21 cellular contexts compared by ENCODE assay signal in genomic region chr9:89811896-89812450, GRCh38.
A peak's percentile ranks its signal among the peaks of the same experiment; 100 is the strongest.
DNase-seq lines count a peak whose midpoint lies in the region; ATAC-seq and TF ChIP-seq lines count a peak whose summit lies in the region.
"Had no signal": no experiment of that assay in that cellular context is flagged by ENCODE, and none has a peak within 500 bp of the region (broad histone marks: within the 10 kb centered on the region; RNA-seq: fewer than 3 reads in every experiment).

No MANE protein-coding gene starts in this region.

- H3K27me3 Mint-ChIP-seq in dendritic cell treated with granulocyte-macrophage colony-stimulating factor and Interleukin-4, amounts not matched to agents 40 ng/mL and 50 ng/mL, for 4 days: peaks cover 42% of the 10 kb centered on the region
- no peaks in the 10 kb centered on the region for H3K27me3 Mint-ChIP-seq in osteocyte (ENCODE audit: unreplicated experiment)
- peaks cover 21% of the 10 kb centered on the region for H3K27me3 Mint-ChIP-seq in activated T-helper 2 cell treated with anti-CD3 and anti-CD28 coated beads, Interferon-gamma antibody, Interleukin-2, Interleukin-4, amounts not matched to agents 10 μg/mL and 5 μg/mL and 100 μg/mL, durations not matched to agents 14 hours and 24 hours and 36 hours (ENCODE audit: low read depth)
- H3K27me3 Mint-ChIP-seq: B cell had no signal

- ATAC-seq in left cardiac atrium (no peak), HG03521 (IDR thresholded peaks at IDR 0.05; ENCODE audit: unreplicated experiment) (no peak)
- ATAC-seq: A549; CD8-positive, alpha-beta T cell had no signal

- no peak overlapping the region for H3K4me3 Mint-ChIP-seq in dendritic cell treated with granulocyte-macrophage colony-stimulating factor and Interleukin-4, amounts not matched to agents 40 ng/mL and 50 ng/mL, for 4 days
- H3K4me3 Mint-ChIP-seq in osteocyte (ENCODE audit: unreplicated experiment): no peak overlapping the region
- H3K4me3 Mint-ChIP-seq in activated T-helper 2 cell treated with anti-CD3 and anti-CD28 coated beads, Interferon-gamma antibody, Interleukin-2, Interleukin-4, amounts not matched to agents 10 μg/mL and 5 μg/mL and 100 μg/mL, durations not matched to agents 14 hours and 24 hours and 36 hours (ENCODE audit: low read depth): no peak overlapping the region
- H3K4me3 Mint-ChIP-seq: B cell; CD8-positive, alpha-beta T cell had no signal

- DNase-seq in cardiac septum (ENCODE audit: low spot score) (peak; percentile 29), left cardiac atrium (no peak), osteocyte (ENCODE audit: extremely low spot score, unreplicated experiment) (peak; percentile 73), pons (ENCODE audit: low spot score) (no peak)
- no peak for DNase-seq in activated T-helper 2 cell treated with anti-CD3 and anti-CD28 coated beads, Interferon-gamma antibody, Interleukin-2, Interleukin-4, amounts not matched to agents 10 μg/mL and 5 μg/mL and 100 μg/mL, durations not matched to agents 14 hours and 24 hours and 36 hours (ENCODE audit: low spot score)
- DNase-seq: Caco-2, EL, GDM1, Karpas-422, NCI-H1092 treated with DMSO at 0.1 percent for 48 hours, NCI-H1436 treated with DMSO at 0.1 percent for 48 hours, NCI-H2029, NCI-H446, NCI-H524 treated with DMSO at 0.1 percent for 48 hours, NCI-H774, SIG-M5 had no signal

- peak overlapping the region; percentile 30 for H3K27ac Mint-ChIP-seq in dendritic cell treated with granulocyte-macrophage colony-stimulating factor and Interleukin-4, amounts not matched to agents 40 ng/mL and 50 ng/mL, for 4 days
- H3K27ac Mint-ChIP-seq in osteocyte (ENCODE audit: unreplicated experiment): no peak overlapping the region
- no peak overlapping the region for H3K27ac Mint-ChIP-seq in activated T-helper 2 cell treated with anti-CD3 and anti-CD28 coated beads, Interferon-gamma antibody, Interleukin-2, Interleukin-4, amounts not matched to agents 10 μg/mL and 5 μg/mL and 100 μg/mL, durations not matched to agents 14 hours and 24 hours and 36 hours
- H3K27ac Mint-ChIP-seq: B cell; CD8-positive, alpha-beta T cell had no signal

- H3K36me3 Mint-ChIP-seq in dendritic cell treated with granulocyte-macrophage colony-stimulating factor and Interleukin-4, amounts not matched to agents 40 ng/mL and 50 ng/mL, for 4 days (ENCODE audit: low read depth): no peaks in the 10 kb centered on the region
- no peaks in the 10 kb centered on the region for H3K36me3 Mint-ChIP-seq in osteocyte (ENCODE audit: unreplicated experiment)
- H3K36me3 Mint-ChIP-seq in activated T-helper 2 cell treated with anti-CD3 and anti-CD28 coated beads, Interferon-gamma antibody, Interleukin-2, Interleukin-4, amounts not matched to agents 10 μg/mL and 5 μg/mL and 100 μg/mL, durations not matched to agents 14 hours and 24 hours and 36 hours (ENCODE audit: low read depth): no peaks in the 10 kb centered on the region
- H3K36me3 Mint-ChIP-seq: CD8-positive, alpha-beta T cell had no signal

- peaks cover 41% of the 10 kb centered on the region for H3K4me1 Mint-ChIP-seq in dendritic cell treated with granulocyte-macrophage colony-stimulating factor and Interleukin-4, amounts not matched to agents 40 ng/mL and 50 ng/mL, for 4 days (ENCODE audit: low read depth)
- peaks cover 44% of the 10 kb centered on the region for H3K4me1 Mint-ChIP-seq in osteocyte (ENCODE audit: unreplicated experiment)
- peaks cover 32% of the 10 kb centered on the region for H3K4me1 Mint-ChIP-seq in activated T-helper 2 cell treated with anti-CD3 and anti-CD28 coated beads, Interferon-gamma antibody, Interleukin-2, Interleukin-4, amounts not matched to agents 10 μg/mL and 5 μg/mL and 100 μg/mL, durations not matched to agents 14 hours and 24 hours and 36 hours (ENCODE audit: low read depth)

- TF ChIP-seq CTCF in osteocyte (IDR thresholded peaks at IDR 0.05): no peak

- intact Hi-C loops in cardiac septum (cut with DNase I) (no loop called here), left cardiac atrium (cut with DNase I) (loop anchor here in 1 of 2 donors (10.0 kb wide), 1 partner anchor 207 kb away; the partner anchor contains the start of gene GADD45G)
- intact Hi-C loops in dendritic cell treated with granulocyte-macrophage colony-stimulating factor and Interleukin-4, amounts not matched to agents 40 ng/mL and 50 ng/mL, for 4 days (cut with micrococcal nuclease): loop anchor here (10.0 kb wide), 1 partner anchor 147 kb away; no protein-coding TSS in a partner anchor
- intact Hi-C loops in activated T-helper 2 cell treated with anti-CD3 and anti-CD28 coated beads, Interferon-gamma antibody, Interleukin-2, Interleukin-4, amounts not matched to agents 10 μg/mL and 5 μg/mL and 100 μg/mL, durations not matched to agents 14 hours and 24 hours and 36 hours (cut with micrococcal nuclease): no loop called here

- no peaks in the 10 kb centered on the region for H3K9me3 Mint-ChIP-seq in dendritic cell treated with granulocyte-macrophage colony-stimulating factor and Interleukin-4, amounts not matched to agents 40 ng/mL and 50 ng/mL, for 4 days
- H3K9me3 Mint-ChIP-seq in osteocyte (ENCODE audit: unreplicated experiment): no peaks in the 10 kb centered on the region
- H3K9me3 Mint-ChIP-seq in activated T-helper 2 cell treated with anti-CD3 and anti-CD28 coated beads, Interferon-gamma antibody, Interleukin-2, Interleukin-4, amounts not matched to agents 10 μg/mL and 5 μg/mL and 100 μg/mL, durations not matched to agents 14 hours and 24 hours and 36 hours: no peaks in the 10 kb centered on the region
- H3K9me3 Mint-ChIP-seq: CD8-positive, alpha-beta T cell had no signal

Comparison
In these comparisons a context has a peak if more than half of its experiments do, and no peak if none do; other contexts are left out.
1. DNase-seq: peak in cardiac septum (single experiment) and osteocyte (single experiment); none in left cardiac atrium (single experiment), pons (single experiment) and activated T-helper 2 cell treated with anti-CD3 and anti-CD28 coated beads, Interferon-gamma antibody, Interleukin-2, Interleukin-4, amounts not matched to agents 10 μg/mL and 5 μg/mL and 100 μg/mL, durations not matched to agents 14 hours and 24 hours and 36 hours (single experiment).